8 cellular contexts compared by ENCODE assay signal in the genomic region with DNA sequence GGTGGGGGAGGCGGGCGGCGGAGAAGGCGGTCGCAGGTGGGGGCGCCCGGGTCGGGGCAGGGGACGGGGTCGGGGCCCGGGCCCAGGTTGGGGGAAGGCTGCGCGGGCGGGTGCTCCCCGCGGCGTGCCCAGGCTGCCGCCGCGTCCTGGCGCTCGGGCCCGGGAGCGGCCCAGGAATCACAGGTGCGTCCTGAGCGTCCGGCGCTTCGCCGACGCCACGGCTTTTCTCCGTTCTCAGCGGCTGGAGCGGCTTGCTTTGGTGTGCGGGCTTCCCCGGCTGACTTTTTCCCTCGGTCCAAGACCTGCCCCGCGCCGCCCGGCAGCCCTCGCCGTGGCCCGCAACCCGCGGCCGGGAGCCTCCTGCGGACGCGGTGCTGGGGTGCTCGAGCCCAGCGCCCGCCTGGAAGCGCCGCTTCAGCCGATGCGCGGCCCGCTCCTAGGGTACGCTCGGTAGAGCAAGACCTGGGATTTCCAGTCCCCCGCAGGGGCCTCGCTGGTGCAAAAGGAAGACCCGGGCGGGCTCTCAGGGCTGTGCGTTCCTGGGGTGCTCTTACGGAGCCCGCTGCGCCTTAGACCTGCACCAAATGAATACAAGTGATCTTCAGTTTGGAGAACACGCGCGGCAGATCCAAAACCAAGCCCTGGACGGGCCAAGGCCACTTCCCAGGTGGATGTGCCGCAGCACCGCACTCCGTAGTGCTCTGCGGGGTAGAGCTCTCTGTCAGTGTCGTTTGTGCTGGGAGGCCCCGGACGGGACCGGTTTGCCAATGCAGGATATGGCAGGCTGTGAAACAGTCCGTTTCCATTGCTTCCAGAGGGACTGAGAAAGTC. TPM values are rescaled to one million over a fixed set of nuclear protein-coding genes. Genes with fewer than 3 reads are reported as not detected.
DNase-seq lines count a peak whose midpoint lies in the region; ATAC-seq and TF ChIP-seq lines count a peak whose summit lies in the region.

No MANE protein-coding gene starts in this region.

- in situ Hi-C loops in KBM-7 (cut with MboI; ENCODE audit: low pct_unique_long_range_greater_than_20kb, low sequenced_read_pairs): no loop called here

- no peaks in the 10 kb centered on the region for H3K9me3 ChIP-seq in neural progenitor cell (ENCODE audit: low read depth)

- H3F3A ChIP-seq in neural progenitor cell (ENCODE audit: low read depth): peaks cover 19% of the 10 kb centered on the region

- peak overlapping the region; percentile 57 for H3K27ac Mint-ChIP-seq in neural progenitor cell

- no peaks in the 10 kb centered on the region for H3K4me1 ChIP-seq in neural progenitor cell

- H3K9me3 Mint-ChIP-seq in activated T-cell treated with anti-CD3 and anti-CD28 coated beads, Interleukin-2, amount 50 U/mL, for 4 hours: peaks cover 4% of the 10 kb centered on the region
- peaks cover 14% of the 10 kb centered on the region for H3K9me3 Mint-ChIP-seq in neural progenitor cell

- peaks cover 11% of the 10 kb centered on the region for H3K36me3 Mint-ChIP-seq in activated T-cell treated with anti-CD3 and anti-CD28 coated beads, Interleukin-2, amount 50 U/mL, for 4 hours (ENCODE audit: insufficient read depth)
- peaks cover 11% of the 10 kb centered on the region for H3K36me3 Mint-ChIP-seq in neural progenitor cell

- DNase-seq in GM03348 (ENCODE audit: low spot score) (peak; percentile 56), KBM-7 (peak; percentile 49), foreskin fibroblast (peak; percentile 12 to 56), neural progenitor cell (ENCODE audit: low spot score) (peak; percentile 66), NCI-H1436 treated with DMSO at 0.1 percent for 48 hours (lab: John Stamatoyannopoulos, UW) (no peak), pons (ENCODE audit: low spot score) (no peak)
- no peak for DNase-seq in activated T-cell treated with anti-CD3 and anti-CD28 coated beads, Interleukin-2, amount 50 U/mL, for 4 hours

- no peak overlapping the region for H3K9ac ChIP-seq in neural progenitor cell

- no peak for TF ChIP-seq CTCF in foreskin fibroblast (IDR thresholded peaks at IDR 0.05; ENCODE audit: low read depth, low read length)
- no peak for TF ChIP-seq CTCF in neural progenitor cell (IDR thresholded peaks at IDR 0.05)

- H3K27me3 Mint-ChIP-seq in activated T-cell treated with anti-CD3 and anti-CD28 coated beads, Interleukin-2, amount 50 U/mL, for 4 hours (ENCODE audit: low read depth): no peaks in the 10 kb centered on the region
- H3K27me3 Mint-ChIP-seq in neural progenitor cell (ENCODE audit: insufficient read depth, low read depth): peaks cover 10% of the 10 kb centered on the region

- H2AFZ ChIP-seq in neural progenitor cell (replicated peaks): peak overlapping the region; percentile 94

- H3K4me3 Mint-ChIP-seq in activated T-cell treated with anti-CD3 and anti-CD28 coated beads, Interleukin-2, amount 50 U/mL, for 4 hours: peak overlapping the region; percentile 91
- peak overlapping the region; percentile 92 for H3K4me3 Mint-ChIP-seq in neural progenitor cell

- H4K20me1 ChIP-seq in neural progenitor cell (ENCODE audit: low read depth): peaks cover 13% of the 10 kb centered on the region

- H3K4me3 ChIP-seq in foreskin fibroblast (ENCODE audit: low read depth in 1 of 2, low read length in 2 of 2) (peak overlapping the region; percentile 61 to 63), neural progenitor cell (peak overlapping the region; percentile 94)

- peak; percentile 26 for ATAC-seq in GM21619 (IDR thresholded peaks at IDR 0.05; ENCODE audit: unreplicated experiment)
- peak; percentile 37 to 39 for ATAC-seq in activated T-cell treated with anti-CD3 and anti-CD28 coated beads, Interleukin-2, amount 50 U/mL, for 4 hours

- H3K27me3 ChIP-seq in neural progenitor cell: peaks cover 15% of the 10 kb centered on the region

- no peak overlapping the region for H3K27ac ChIP-seq in neural progenitor cell

- H3K79me2 ChIP-seq in neural progenitor cell (ENCODE audit: low read depth): peaks cover 11% of the 10 kb centered on the region

- peak overlapping the region; percentile 98 for H3K4me2 ChIP-seq in neural progenitor cell

- peaks cover 33% of the 10 kb centered on the region for H3K4me1 Mint-ChIP-seq in activated T-cell treated with anti-CD3 and anti-CD28 coated beads, Interleukin-2, amount 50 U/mL, for 4 hours (ENCODE audit: low read depth)
- peaks cover 11% of the 10 kb centered on the region for H3K4me1 Mint-ChIP-seq in neural progenitor cell

- H3K36me3 ChIP-seq in neural progenitor cell: no peaks in the 10 kb centered on the region

RNA-seq across cellular contexts. Expression of gene NIPA1, which starts 0.6 kb away (rescaled TPM):
- total RNA-seq in activated T-cell treated with anti-CD3 and anti-CD28 coated beads, Interleukin-2, amount 50 U/mL, for 4 hours: 10 to 100 TPM; 57.9 to 84.9 (median 69.0) TPM
- 17.2 and 18.8 TPM in 2 replicates for total RNA-seq in neural progenitor cell (ENCODE audit: low replicate concordance)

RNA-seq across cellular contexts. Expression of gene NIPA2, which starts 51.4 kb away (rescaled TPM):
- 100 to 1,000 TPM; 111 to 112 (median 111) TPM for total RNA-seq in activated T-cell treated with anti-CD3 and anti-CD28 coated beads, Interleukin-2, amount 50 U/mL, for 4 hours
- total RNA-seq in neural progenitor cell (ENCODE audit: low replicate concordance): 49.4 and 51.5 TPM in 2 replicates

Comparison
In these comparisons a context has a peak if more than half of its experiments do, and no peak if none do; other contexts are left out.
1. DNase-seq: peak in GM03348 (single experiment), KBM-7 (single experiment), foreskin fibroblast (2 of 2) and neural progenitor cell (single experiment); none in activated T-cell treated with anti-CD3 and anti-CD28 coated beads, Interleukin-2, amount 50 U/mL, for 4 hours (single experiment), NCI-H1436 treated with DMSO at 0.1 percent for 48 hours (single experiment) and pons (single experiment).